ENCODE assay signal across 19 cellular contexts in the genomic region with DNA sequence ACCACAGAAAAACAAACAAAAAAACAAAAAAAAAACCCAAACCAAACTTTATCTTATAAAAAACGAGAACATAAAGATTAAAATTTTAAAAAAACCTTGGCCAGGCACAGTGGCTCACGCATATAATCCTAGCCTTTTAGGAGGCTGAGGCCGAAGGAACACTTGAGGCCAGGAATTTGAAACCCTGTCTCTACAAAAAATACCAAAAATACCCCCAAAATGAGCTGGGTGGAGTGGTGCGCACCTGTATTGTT. TPM values are rescaled to one million over a fixed set of nuclear protein-coding genes. Genes with fewer than 3 reads are reported as not detected.
DNase-seq lines count a peak whose midpoint lies in the region; ATAC-seq and TF ChIP-seq lines count a peak whose summit lies in the region.
"Had no signal": no experiment of that assay in that cellular context is flagged by ENCODE, and none has a peak within 500 bp of the region (broad histone marks: within the 10 kb centered on the region; RNA-seq: fewer than 3 reads in every experiment).

No MANE protein-coding gene starts in this region.

- H3K27ac ChIP-seq in neutrophil = peak overlapping the region; percentile 100
- no peak overlapping the region for H3K27ac ChIP-seq in foreskin keratinocyte
- H3K27ac ChIP-seq in mammary epithelial cell (ENCODE audit: insufficient read depth, low read depth, low read length) = no peak overlapping the region
- H3K27ac ChIP-seq: A549, psoas muscle, testis had no signal

- H3K4me1 ChIP-seq in neutrophil (ENCODE audit: control insufficient read depth in 1 of 2, insufficient read depth in 1 of 2, low read depth in 1 of 2, low read length in 1 of 2) = peaks cover 96 to 100% of the 10 kb centered on the region in 2 experiments
- no peaks in the 10 kb centered on the region for H3K4me1 ChIP-seq in foreskin keratinocyte
- peaks cover 10% of the 10 kb centered on the region for H3K4me1 ChIP-seq in mammary epithelial cell (ENCODE audit: insufficient read depth, low read length)
- H3K4me1 ChIP-seq: psoas muscle, testis had no signal

- H3K36me3 Mint-ChIP-seq in activated CD4-positive, alpha-beta T cell treated with anti-CD3 and anti-CD28 coated beads, Interleukin-2, amount 10 ng/mL, durations not matched to agents 7 days and 5 days (ENCODE audit: low read depth) = peaks cover 77% of the 10 kb centered on the region
- peaks cover 67% of the 10 kb centered on the region for H3K36me3 Mint-ChIP-seq in activated T-helper 2 cell treated with anti-CD3 and anti-CD28 coated beads, Interferon-gamma antibody, Interleukin-2, Interleukin-4, amounts not matched to agents 10 μg/mL and 5 μg/mL and 100 μg/mL, durations not matched to agents 14 hours and 24 hours and 36 hours (ENCODE audit: low read depth)

- POLR2A ChIA-PET in activated CD4-positive, alpha-beta T cell treated with anti-CD3 and anti-CD28 coated beads, Interleukin-2, amount 10 ng/mL, durations not matched to agents 7 days and 5 days (lab: Charles Lee) = interaction anchor here (8.2 to 10.3 kb wide), 3 partner anchors 6 to 14 kb away, joined by 66 to 244 read pairs (median 171); a partner anchor contains a TSS

- H3K27me3 ChIP-seq in neutrophil = no peaks in the 10 kb centered on the region
- H3K27me3 ChIP-seq in foreskin keratinocyte = no peaks in the 10 kb centered on the region
- H3K27me3 ChIP-seq in mammary epithelial cell (ENCODE audit: insufficient read depth, low read length) = no peaks in the 10 kb centered on the region
- H3K27me3 ChIP-seq: breast epithelium, testis had no signal

- no peaks in the 10 kb centered on the region for H3K79me2 ChIP-seq in mammary epithelial cell (ENCODE audit: insufficient read depth, low read length)

- H3K4me2 ChIP-seq in mammary epithelial cell (ENCODE audit: insufficient read depth, low read depth, low read length) = no peak overlapping the region
- H3K4me2 ChIP-seq: A549, GM23338 had no signal

- no peak overlapping the region for H2AFZ ChIP-seq in mammary epithelial cell (ENCODE audit: low read depth, low read length)
- H2AFZ ChIP-seq: GM23338 had no signal

- no TSS peak for BruUV-seq in mammary epithelial cell (replicated peaks; lab: Mats Ljungman, UMichigan)

- H3K27ac Mint-ChIP-seq in activated CD4-positive, alpha-beta T cell treated with anti-CD3 and anti-CD28 coated beads, Interleukin-2, amount 10 ng/mL, durations not matched to agents 7 days and 5 days = peak overlapping the region; percentile 99
- peak overlapping the region; percentile 99 for H3K27ac Mint-ChIP-seq in activated T-helper 2 cell treated with anti-CD3 and anti-CD28 coated beads, Interferon-gamma antibody, Interleukin-2, Interleukin-4, amounts not matched to agents 10 μg/mL and 5 μg/mL and 100 μg/mL, durations not matched to agents 14 hours and 24 hours and 36 hours

- H3K27me3 Mint-ChIP-seq in activated CD4-positive, alpha-beta T cell treated with anti-CD3 and anti-CD28 coated beads, Interleukin-2, amount 10 ng/mL, durations not matched to agents 7 days and 5 days = no peaks in the 10 kb centered on the region
- no peaks in the 10 kb centered on the region for H3K27me3 Mint-ChIP-seq in activated T-helper 2 cell treated with anti-CD3 and anti-CD28 coated beads, Interferon-gamma antibody, Interleukin-2, Interleukin-4, amounts not matched to agents 10 μg/mL and 5 μg/mL and 100 μg/mL, durations not matched to agents 14 hours and 24 hours and 36 hours (ENCODE audit: low read depth)

- no peaks in the 10 kb centered on the region for H4K20me1 ChIP-seq in mammary epithelial cell (ENCODE audit: insufficient read depth, low read length)

- H3K36me3 ChIP-seq in neutrophil (peaks cover 28% of the 10 kb centered on the region), mammary epithelial cell (ENCODE audit: insufficient read depth, low read length) (peaks cover 4% of the 10 kb centered on the region)
- H3K36me3 ChIP-seq: breast epithelium had no signal

- CTCF ChIA-PET in activated CD4-positive, alpha-beta T cell treated with anti-CD3 and anti-CD28 coated beads, Interleukin-2, amount 10 ng/mL, durations not matched to agents 7 days and 5 days (lab: Charles Lee) = interaction anchor here (0.8 to 5.0 kb wide), 5 partner anchors 12 to 77 kb away, joined by 4 to 26 read pairs (median 6); a partner anchor contains a TSS
- CTCF ChIA-PET in mammary epithelial cell (lab: Charles Lee; ENCODE audit: low non-redundant PET) = no interaction called here

- H3K4me1 Mint-ChIP-seq in activated CD4-positive, alpha-beta T cell treated with anti-CD3 and anti-CD28 coated beads, Interleukin-2, amount 10 ng/mL, durations not matched to agents 7 days and 5 days = peaks cover 55% of the 10 kb centered on the region
- peaks cover 50% of the 10 kb centered on the region for H3K4me1 Mint-ChIP-seq in activated T-helper 2 cell treated with anti-CD3 and anti-CD28 coated beads, Interferon-gamma antibody, Interleukin-2, Interleukin-4, amounts not matched to agents 10 μg/mL and 5 μg/mL and 100 μg/mL, durations not matched to agents 14 hours and 24 hours and 36 hours (ENCODE audit: low read depth)

- TF ChIP-seq CTCF in neutrophil (IDR thresholded peaks at IDR 0.05) (no peak), foreskin keratinocyte (conservative IDR thresholded peaks at IDR 0.05) (no peak), mammary epithelial cell (conservative IDR thresholded peaks at IDR 0.05 in 1 of 2, IDR thresholded peaks at IDR 0.05 in 1 of 2; ENCODE audit: extremely low read depth in 1 of 2, insufficient read depth in 1 of 2, low read depth in 1 of 2, low read length in 2 of 2) (no peak)

- in situ Hi-C loops in mammary epithelial cell (cut with MboI; ENCODE audit: low sequenced_read_pairs in 2 of 2) = no loop called here

- peak overlapping the region; percentile 93 for H3K4me3 Mint-ChIP-seq in activated CD4-positive, alpha-beta T cell treated with anti-CD3 and anti-CD28 coated beads, Interleukin-2, amount 10 ng/mL, durations not matched to agents 7 days and 5 days
- peak overlapping the region; percentile 99 for H3K4me3 Mint-ChIP-seq in activated T-helper 2 cell treated with anti-CD3 and anti-CD28 coated beads, Interferon-gamma antibody, Interleukin-2, Interleukin-4, amounts not matched to agents 10 μg/mL and 5 μg/mL and 100 μg/mL, durations not matched to agents 14 hours and 24 hours and 36 hours (ENCODE audit: low read depth)
- H3K4me3 Mint-ChIP-seq: GM23338 had no signal

- 85% methylated on average over 4 of the region's 4 CpGs for WGBS in mammary epithelial cell (ENCODE audit: low coverage, missing lambda C conversion rate)

- H3K9me3 ChIP-seq in neutrophil (no peaks in the 10 kb centered on the region), mammary epithelial cell (replicated peaks; ENCODE audit: insufficient read depth, low read length) (no peaks in the 10 kb centered on the region)
- H3K9me3 ChIP-seq: A549, breast epithelium, psoas muscle, testis had no signal

- DNase-seq in activated CD4-positive, alpha-beta T cell treated with anti-CD3 and anti-CD28 coated beads, Interleukin-2, amount 10 ng/mL, durations not matched to agents 7 days and 5 days = no peak
- DNase-seq in activated CD4-positive, alpha-beta T cell treated with anti-CD3 and anti-CD28 coated beads, Interleukin-2, amount 50 U/mL, for 1 hour = no peak
- DNase-seq in Jurkat, Clone E6-1 (ENCODE audit: low read depth, low spot score) = no peak
- DNase-seq in activated T-helper 2 cell treated with anti-CD3 and anti-CD28 coated beads, Interferon-gamma antibody, Interleukin-2, Interleukin-4, amounts not matched to agents 10 μg/mL and 5 μg/mL and 100 μg/mL, durations not matched to agents 14 hours and 24 hours and 36 hours (ENCODE audit: low spot score) = no peak
- no peak for DNase-seq in foreskin keratinocyte
- no peak for DNase-seq in mammary epithelial cell
- DNase-seq in activated CD4-positive, CD25-positive, alpha-beta regulatory T cell (lab: John Stamatoyannopoulos, UW) = no peak
- DNase-seq: COR-L47; effector CD4-positive, alpha-beta T cell; NCI-H2081 treated with DMSO at 0.1 percent for 48 hours; NCI-H526; psoas muscle; SW 1271; testis had no signal

- H3K9ac ChIP-seq in mammary epithelial cell (ENCODE audit: insufficient read depth, low read length) = no peak overlapping the region

- no peak for ATAC-seq in foreskin keratinocyte
- ATAC-seq: A549; activated CD4-positive, CD25-positive, alpha-beta regulatory T cell treated with anti-CD3 and anti-CD28 coated beads, Interleukin-2, amount 50 U/mL, for 24 hours; GM23338; psoas muscle had no signal

- H3K4me3 ChIP-seq in Jurkat, Clone E6-1 (ENCODE audit: low read length) = peak overlapping the region; percentile 100
- H3K4me3 ChIP-seq in neutrophil (ENCODE audit: low read depth in 1 of 2, low read length in 1 of 2) = peak overlapping the region in 1 of 2 experiments; percentile 86
- no peak overlapping the region for H3K4me3 ChIP-seq in mammary epithelial cell (replicated peaks in 1 of 3; ENCODE audit: insufficient read depth in 1 of 3, low read depth in 2 of 3, low read length in 3 of 3)
- H3K4me3 ChIP-seq: A549, breast epithelium, GM23338, psoas muscle, testis had no signal

- intact Hi-C loops in activated T-helper 2 cell treated with anti-CD3 and anti-CD28 coated beads, Interferon-gamma antibody, Interleukin-2, Interleukin-4, amounts not matched to agents 10 μg/mL and 5 μg/mL and 100 μg/mL, durations not matched to agents 14 hours and 24 hours and 36 hours (cut with micrococcal nuclease) = no loop called here
- intact Hi-C loops in mammary epithelial cell (cut with micrococcal nuclease) = no loop called here

- dilution Hi-C loops in mammary epithelial cell (cut with HindIII; ENCODE audit: low sequenced_read_pairs) = no loop called here

- no peaks in the 10 kb centered on the region for H3K9me3 Mint-ChIP-seq in activated CD4-positive, alpha-beta T cell treated with anti-CD3 and anti-CD28 coated beads, Interleukin-2, amount 10 ng/mL, durations not matched to agents 7 days and 5 days
- no peaks in the 10 kb centered on the region for H3K9me3 Mint-ChIP-seq in activated T-helper 2 cell treated with anti-CD3 and anti-CD28 coated beads, Interferon-gamma antibody, Interleukin-2, Interleukin-4, amounts not matched to agents 10 μg/mL and 5 μg/mL and 100 μg/mL, durations not matched to agents 14 hours and 24 hours and 36 hours
- H3K9me3 Mint-ChIP-seq: GM23338 had no signal

RNA-seq across cellular contexts. Expression of a gene that starts 11.5 kb away (rescaled TPM):
- total RNA-seq in activated CD4-positive, alpha-beta T cell treated with anti-CD3 and anti-CD28 coated beads, Interleukin-2, amount 10 ng/mL, durations not matched to agents 7 days and 5 days = 10 to 100 TPM; 66.1 to 69.0 TPM
- 211 TPM for polyA plus RNA-seq in Jurkat, Clone E6-1 (2012; ENCODE audit: insufficient read depth, insufficient read length)
- total RNA-seq in activated T-helper 2 cell treated with anti-CD3 and anti-CD28 coated beads, Interferon-gamma antibody, Interleukin-2, Interleukin-4, amounts not matched to agents 10 μg/mL and 5 μg/mL and 100 μg/mL, durations not matched to agents 14 hours and 24 hours and 36 hours = 153 and 160 TPM in 2 replicates
- 70.1 and 73.0 TPM in 2 replicates for total RNA-seq in foreskin keratinocyte
- 118 and 127 TPM in 2 replicates for polyA plus RNA-seq in foreskin keratinocyte
- 10 to 100 TPM; 32.3 to 55.3 TPM for total RNA-seq in mammary epithelial cell
- polyA plus RNA-seq in mammary epithelial cell = 94.7 TPM
- 126 TPM for polyA minus RNA-seq in mammary epithelial cell

RNA-seq across cellular contexts. Expression of a gene that starts 12.0 kb away (rescaled TPM):
- total RNA-seq in activated CD4-positive, alpha-beta T cell treated with anti-CD3 and anti-CD28 coated beads, Interleukin-2, amount 10 ng/mL, durations not matched to agents 7 days and 5 days = 10 to 100 TPM; 44.1 to 57.5 TPM
- polyA plus RNA-seq in Jurkat, Clone E6-1 (2012; ENCODE audit: insufficient read depth, insufficient read length) = 13.8 TPM
- 21.9 and 22.3 TPM in 2 replicates for total RNA-seq in activated T-helper 2 cell treated with anti-CD3 and anti-CD28 coated beads, Interferon-gamma antibody, Interleukin-2, Interleukin-4, amounts not matched to agents 10 μg/mL and 5 μg/mL and 100 μg/mL, durations not matched to agents 14 hours and 24 hours and 36 hours
- 0.37 and 0.74 TPM in 2 replicates for total RNA-seq in foreskin keratinocyte
- polyA plus RNA-seq in foreskin keratinocyte = 0.32 and 0.39 TPM in 2 replicates
- total RNA-seq in mammary epithelial cell = under 1 TPM; 0.05 to 0.17 TPM
- not detected for polyA plus RNA-seq in mammary epithelial cell
- not detected for polyA minus RNA-seq in mammary epithelial cell
- polyA plus RNA-seq: A549 had no signal

RNA-seq across cellular contexts. Expression of a gene that starts 59.8 kb away (rescaled TPM):
- not detected for total RNA-seq in activated CD4-positive, alpha-beta T cell treated with anti-CD3 and anti-CD28 coated beads, Interleukin-2, amount 10 ng/mL, durations not matched to agents 7 days and 5 days
- not detected for polyA plus RNA-seq in Jurkat, Clone E6-1 (2012; ENCODE audit: insufficient read depth, insufficient read length)
- total RNA-seq in activated T-helper 2 cell treated with anti-CD3 and anti-CD28 coated beads, Interferon-gamma antibody, Interleukin-2, Interleukin-4, amounts not matched to agents 10 μg/mL and 5 μg/mL and 100 μg/mL, durations not matched to agents 14 hours and 24 hours and 36 hours = not detected in 2 replicates
- total RNA-seq in foreskin keratinocyte (not detected in 2 replicates), mammary epithelial cell (not detected)
- polyA plus RNA-seq in foreskin keratinocyte (not detected in 2 replicates), mammary epithelial cell (not detected)
- polyA minus RNA-seq in mammary epithelial cell = not detected
- total RNA-seq: GM23338 had no signal
- polyA plus RNA-seq: A549 had no signal

Comparison
In these comparisons a context has a peak if more than half of its experiments do, and no peak if none do; other contexts are left out.
1. RNA of a gene that starts 12.0 kb away (total RNA-seq): 44.1 to 57.5 TPM in activated CD4-positive, alpha-beta T cell treated with anti-CD3 and anti-CD28 coated beads, Interleukin-2, amount 10 ng/mL, durations not matched to agents 7 days and 5 days and 21.9 to 22.3 TPM in activated T-helper 2 cell treated with anti-CD3 and anti-CD28 coated beads, Interferon-gamma antibody, Interleukin-2, Interleukin-4, amounts not matched to agents 10 μg/mL and 5 μg/mL and 100 μg/mL, durations not matched to agents 14 hours and 24 hours and 36 hours; 0.37 to 0.74 TPM in foreskin keratinocyte and 0.05 to 0.17 TPM in mammary epithelial cell; every median in the first group is over 10 times any median in the second.